ENCODE assay signal across 1 cellular context in the genomic region with DNA sequence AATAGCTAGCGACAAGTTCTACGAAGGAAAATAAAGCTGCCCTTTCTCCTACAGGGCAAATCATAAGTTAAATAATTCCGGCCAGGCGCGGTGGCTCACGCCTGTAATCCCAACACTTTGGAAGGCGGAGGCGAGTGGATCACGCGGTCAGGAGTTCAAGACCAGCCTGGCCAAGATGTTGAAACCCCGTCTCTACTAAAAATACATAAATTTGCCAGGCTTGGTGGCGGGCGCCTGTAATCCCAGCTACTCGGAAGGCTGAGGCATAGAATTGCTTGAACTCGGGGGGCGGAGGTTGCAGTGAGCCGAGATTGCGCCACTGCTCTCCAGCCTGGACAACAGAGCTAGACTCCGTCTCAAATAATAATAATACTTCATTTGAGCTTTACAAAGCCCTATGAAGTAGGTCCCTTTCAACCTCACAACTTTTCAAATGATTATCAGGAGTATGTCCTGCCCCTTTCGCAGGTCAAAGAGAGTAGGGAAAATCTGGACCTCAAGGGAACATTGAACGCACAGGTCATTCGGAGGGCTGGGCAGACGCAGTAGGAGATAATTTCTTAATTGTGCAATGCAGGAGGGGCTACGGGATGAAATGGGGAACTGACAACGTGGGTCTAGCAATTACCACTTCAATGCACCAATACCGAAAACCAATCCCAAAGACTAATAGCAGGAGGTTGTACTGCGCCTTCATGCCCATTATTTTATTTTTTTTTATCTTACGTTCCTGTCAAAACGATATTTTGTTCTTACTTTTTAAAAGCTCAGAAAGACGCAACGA.
TF ChIP-seq lines count a peak whose summit lies in the region.

No MANE protein-coding gene starts in this region.

TF ChIP-seq in GM12878, 131 proteins besides CTCF, POLR2A, EP300 and RAD21:
- TF ChIP-seq HDAC2 (IDR thresholded peaks at IDR 0.05) (no peak), SPI1 (IDR thresholded peaks at IDR 0.05; ENCODE audit: borderline replicate concordance, insufficient read depth, low read depth, low read length) (peak; percentile 39; the same call in 1 of the 2 replicates)
